11 cellular contexts compared by ENCODE assay signal in genomic region chr4:21888195-21888976, GRCh38.
DNase-seq lines count a peak whose midpoint lies in the region; ATAC-seq and TF ChIP-seq lines count a peak whose summit lies in the region.
"Had no signal": no experiment of that assay in that cellular context is flagged by ENCODE, and none has a peak within 500 bp of the region (broad histone marks: within the 10 kb centered on the region; RNA-seq: fewer than 3 reads in every experiment).

No MANE protein-coding gene starts in this region.

- no peaks in the 10 kb centered on the region for H3K4me1 ChIP-seq in smooth muscle cell (ENCODE audit: low read depth)

- no peak overlapping the region for H3K9ac ChIP-seq in smooth muscle cell (ENCODE audit: low read depth)

- H3K4me3 Mint-ChIP-seq in activated CD4-positive, alpha-beta T cell treated with anti-CD3 and anti-CD28 coated beads, Interleukin-2, amount 10 ng/mL, durations not matched to agents 24 days and 14 days = no peak overlapping the region
- H3K4me3 Mint-ChIP-seq in activated CD4-positive, alpha-beta T cell treated with anti-CD3 and anti-CD28 coated beads, Interleukin-2, amount 10 ng/mL, durations not matched to agents 7 days and 5 days = no peak overlapping the region
- H3K4me3 Mint-ChIP-seq: neural crest cell had no signal

- peak overlapping the region; percentile 72 for H3K27ac ChIP-seq in smooth muscle cell (ENCODE audit: low read depth)

- H3K9me3 ChIP-seq in smooth muscle cell (replicated peaks; ENCODE audit: low read depth) = no peaks in the 10 kb centered on the region

- no peaks in the 10 kb centered on the region for H3F3A ChIP-seq in smooth muscle cell (ENCODE audit: low read depth)

- peaks cover 2% of the 10 kb centered on the region for H3K4me1 Mint-ChIP-seq in activated CD4-positive, alpha-beta T cell treated with anti-CD3 and anti-CD28 coated beads, Interleukin-2, amount 10 ng/mL, durations not matched to agents 24 days and 14 days
- no peaks in the 10 kb centered on the region for H3K4me1 Mint-ChIP-seq in activated CD4-positive, alpha-beta T cell treated with anti-CD3 and anti-CD28 coated beads, Interleukin-2, amount 10 ng/mL, durations not matched to agents 7 days and 5 days
- H3K4me1 Mint-ChIP-seq: neural crest cell had no signal

- CTCF ChIA-PET in activated CD4-positive, alpha-beta T cell treated with anti-CD3 and anti-CD28 coated beads, Interleukin-2, amount 10 ng/mL, durations not matched to agents 7 days and 5 days (lab: Charles Lee) = no interaction called here

- peak overlapping the region; percentile 66 for H3K27ac Mint-ChIP-seq in activated CD4-positive, alpha-beta T cell treated with anti-CD3 and anti-CD28 coated beads, Interleukin-2, amount 10 ng/mL, durations not matched to agents 24 days and 14 days
- no peak overlapping the region for H3K27ac Mint-ChIP-seq in activated CD4-positive, alpha-beta T cell treated with anti-CD3 and anti-CD28 coated beads, Interleukin-2, amount 10 ng/mL, durations not matched to agents 7 days and 5 days

- TF ChIP-seq CTCF in astrocyte of the cerebellum (IDR thresholded peaks at IDR 0.05; ENCODE audit: low read depth, low read length, missing control alignments) (no peak), smooth muscle cell (IDR thresholded peaks at IDR 0.05; ENCODE audit: borderline replicate concordance, insufficient read depth, poor library complexity, severe bottlenecking) (no peak)

- no peaks in the 10 kb centered on the region for H3K36me3 Mint-ChIP-seq in activated CD4-positive, alpha-beta T cell treated with anti-CD3 and anti-CD28 coated beads, Interleukin-2, amount 10 ng/mL, durations not matched to agents 24 days and 14 days (ENCODE audit: low read depth)
- no peaks in the 10 kb centered on the region for H3K36me3 Mint-ChIP-seq in activated CD4-positive, alpha-beta T cell treated with anti-CD3 and anti-CD28 coated beads, Interleukin-2, amount 10 ng/mL, durations not matched to agents 7 days and 5 days (ENCODE audit: low read depth)

- POLR2A ChIA-PET in activated CD4-positive, alpha-beta T cell treated with anti-CD3 and anti-CD28 coated beads, Interleukin-2, amount 10 ng/mL, durations not matched to agents 7 days and 5 days (lab: Charles Lee) = no interaction called here

- ATAC-seq in HG03196 (IDR thresholded peaks at IDR 0.05; ENCODE audit: unreplicated experiment) = peak; percentile 80

- no peaks in the 10 kb centered on the region for H3K9me3 Mint-ChIP-seq in activated CD4-positive, alpha-beta T cell treated with anti-CD3 and anti-CD28 coated beads, Interleukin-2, amount 10 ng/mL, durations not matched to agents 24 days and 14 days
- peaks cover 2% of the 10 kb centered on the region for H3K9me3 Mint-ChIP-seq in activated CD4-positive, alpha-beta T cell treated with anti-CD3 and anti-CD28 coated beads, Interleukin-2, amount 10 ng/mL, durations not matched to agents 7 days and 5 days

- in situ Hi-C loops in astrocyte of the cerebellum (cut with HindIII; ENCODE audit: low sequenced_read_pairs) = no loop called here

- no peaks in the 10 kb centered on the region for H3K79me2 ChIP-seq in smooth muscle cell (ENCODE audit: low read depth)

- H2AFZ ChIP-seq in smooth muscle cell (ENCODE audit: low read depth) = no peak overlapping the region

- no peaks in the 10 kb centered on the region for H3K27me3 ChIP-seq in smooth muscle cell (ENCODE audit: low read depth)

- H3K4me3 ChIP-seq in astrocyte of the cerebellum (ENCODE audit: low read depth, low read length) (no peak overlapping the region), smooth muscle cell (no peak overlapping the region)

- H3K4me2 ChIP-seq in smooth muscle cell = peak overlapping the region; percentile 13

- H3K27me3 Mint-ChIP-seq in activated CD4-positive, alpha-beta T cell treated with anti-CD3 and anti-CD28 coated beads, Interleukin-2, amount 10 ng/mL, durations not matched to agents 24 days and 14 days = no peaks in the 10 kb centered on the region
- H3K27me3 Mint-ChIP-seq in activated CD4-positive, alpha-beta T cell treated with anti-CD3 and anti-CD28 coated beads, Interleukin-2, amount 10 ng/mL, durations not matched to agents 7 days and 5 days = no peaks in the 10 kb centered on the region

- H4K20me1 ChIP-seq in smooth muscle cell (ENCODE audit: low read depth) = no peaks in the 10 kb centered on the region

- intact Hi-C loops in activated CD4-positive, alpha-beta T cell treated with anti-CD3 and anti-CD28 coated beads, Interleukin-2, amount 10 ng/mL, durations not matched to agents 24 days and 14 days (cut with micrococcal nuclease) = no loop called here

- WGBS in smooth muscle cell (ENCODE audit: low lambda C conversion rate) = 58% methylated on average over 3 of the region's 3 CpGs

- H3K36me3 ChIP-seq in smooth muscle cell (ENCODE audit: low read depth) = no peaks in the 10 kb centered on the region

- no peak for DNase-seq in activated CD4-positive, alpha-beta T cell treated with anti-CD3 and anti-CD28 coated beads, Interleukin-2, amount 10 ng/mL, durations not matched to agents 24 days and 14 days
- no peak for DNase-seq in activated CD4-positive, alpha-beta T cell treated with anti-CD3 and anti-CD28 coated beads, Interleukin-2, amount 10 ng/mL, durations not matched to agents 7 days and 5 days
- DNase-seq in astrocyte of the cerebellum (ENCODE audit: low read depth) (peak; percentile 80), smooth muscle cell (lab: John Stamatoyannopoulos, UW; ENCODE audit: unreplicated experiment) (no peak), NAMALWA (ENCODE audit: low spot score) (no peak), CD1c-positive myeloid dendritic cell (ENCODE audit: extremely low spot score) (no peak), AML-193 (lab: John Stamatoyannopoulos, UW) (no peak)
- DNase-seq: activated CD8-positive, alpha-beta memory T cell treated with anti-CD3 and anti-CD28 coated beads for 24 hours; NCI-H2171 treated with DMSO at 0.1 percent for 48 hours had no signal
